In the genomic region with DNA sequence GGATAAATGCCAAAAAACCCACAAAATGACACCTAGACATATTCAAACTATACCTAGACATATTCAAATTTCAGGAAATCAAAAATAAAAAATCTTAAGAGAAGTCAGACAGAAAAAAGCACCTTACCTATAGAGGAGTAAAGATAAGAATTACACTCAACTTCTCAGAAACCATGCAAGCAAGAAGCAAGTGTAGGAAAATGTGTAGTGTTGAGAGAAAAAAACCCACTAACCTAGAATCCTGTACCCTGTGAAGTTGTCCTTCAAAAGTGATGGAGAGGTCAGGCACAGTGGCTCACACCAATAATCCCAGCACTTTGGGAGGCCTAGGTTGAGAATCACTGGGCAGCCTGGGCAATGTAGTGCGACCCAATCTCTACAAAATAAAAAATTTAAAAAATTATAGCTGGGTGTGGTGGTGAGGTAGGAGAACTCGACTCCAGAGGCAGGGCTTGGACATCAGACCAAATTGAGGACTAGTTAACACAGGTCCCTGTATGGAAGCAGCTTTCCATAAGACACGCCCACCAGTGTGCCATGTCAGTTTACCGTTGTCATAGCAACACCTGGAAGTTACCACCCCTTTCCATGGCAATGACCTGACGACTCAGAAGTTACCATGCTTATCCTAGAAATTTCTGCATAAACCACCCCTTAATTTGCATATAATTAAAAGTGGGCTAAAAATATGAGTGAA, we compare ENCODE assay signal across 1 cellular context.
A peak's percentile ranks its signal among the peaks of the same experiment; 100 is the strongest.
TF ChIP-seq lines count a peak whose summit lies in the region.

No MANE protein-coding gene starts in this region.

TF ChIP-seq in H1, 55 proteins besides CTCF, POLR2A, EP300 and RAD21:
- TF ChIP-seq MAFK (IDR thresholded peaks at IDR 0.05; ENCODE audit: low read depth, low read length) (no peak), RFX5 (IDR thresholded peaks at IDR 0.05; ENCODE audit: borderline replicate concordance, low read depth, low read length) (peak; percentile 29; the same call in 1 of the 2 replicates)
